Comparison of ENCODE assay signal across 23 cellular contexts in the genomic region with DNA sequence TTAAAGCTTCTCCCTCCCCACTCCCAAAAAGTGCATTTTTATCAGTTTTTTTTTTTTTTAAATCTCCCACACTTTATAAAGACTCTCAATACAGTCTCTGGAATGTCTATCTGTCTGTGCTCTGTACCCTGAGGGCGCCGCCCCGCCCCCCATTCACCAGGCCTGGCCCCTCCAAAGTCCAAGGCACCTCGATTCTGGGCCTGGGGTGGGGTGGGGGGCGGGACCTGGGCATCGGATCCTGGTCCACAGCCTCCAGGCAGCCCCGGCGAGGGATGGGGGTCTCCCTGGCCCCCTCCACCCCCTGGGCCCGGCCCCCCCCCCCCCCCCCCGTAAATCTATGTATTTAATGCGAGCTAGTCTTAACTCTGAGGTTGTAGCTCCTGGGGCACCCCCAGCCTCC. TPM values are rescaled to one million over a fixed set of nuclear protein-coding genes. Genes with fewer than 3 reads are reported as not detected.
DNase-seq lines count a peak whose midpoint lies in the region; ATAC-seq and TF ChIP-seq lines count a peak whose summit lies in the region.
"Had no signal": no experiment of that assay in that cellular context is flagged by ENCODE, and none has a peak within 500 bp of the region (broad histone marks: within the 10 kb centered on the region; RNA-seq: fewer than 3 reads in every experiment).

No MANE protein-coding gene starts in this region.

- peaks cover 5% of the 10 kb centered on the region for H3K36me3 Mint-ChIP-seq in mesothelial cell of epicardium
- peaks cover 14% of the 10 kb centered on the region for H3K36me3 Mint-ChIP-seq in activated CD4-positive, alpha-beta T cell treated with anti-CD3 and anti-CD28 coated beads, Interleukin-2, amount 10 ng/mL, durations not matched to agents 24 days and 14 days (ENCODE audit: low read depth)

- intact Hi-C loops in ascending aorta (cut with DNase I): no loop called here
- intact Hi-C loops in activated CD4-positive, alpha-beta T cell treated with anti-CD3 and anti-CD28 coated beads, Interleukin-2, amount 10 ng/mL, durations not matched to agents 24 days and 14 days (cut with micrococcal nuclease): no loop called here

- 56 to 59% methylated on average over 8 to 11 of the region's 11 CpGs for WGBS in tibial nerve, 2 donors

- peaks cover 14% of the 10 kb centered on the region for H3K4me1 Mint-ChIP-seq in mesothelial cell of epicardium
- peaks cover 1% of the 10 kb centered on the region for H3K4me1 Mint-ChIP-seq in activated CD4-positive, alpha-beta T cell treated with anti-CD3 and anti-CD28 coated beads, Interleukin-2, amount 10 ng/mL, durations not matched to agents 24 days and 14 days

- H3K27ac Mint-ChIP-seq in mesothelial cell of epicardium: peak overlapping the region; percentile 53
- no peak overlapping the region for H3K27ac Mint-ChIP-seq in activated CD4-positive, alpha-beta T cell treated with anti-CD3 and anti-CD28 coated beads, Interleukin-2, amount 10 ng/mL, durations not matched to agents 24 days and 14 days
- H3K27ac Mint-ChIP-seq: HFFc6 had no signal

- no peak overlapping the region for H3K4me3 ChIP-seq in GM06990 (replicated peaks; ENCODE audit: low read depth, low read length)
- no peak overlapping the region for H3K4me3 ChIP-seq in tibial nerve
- H3K4me3 ChIP-seq in ascending aorta: no peak overlapping the region
- H3K4me3 ChIP-seq: SJCRH30 had no signal

- no peaks in the 10 kb centered on the region for H3K9me3 ChIP-seq in tibial nerve
- H3K9me3 ChIP-seq in ascending aorta: no peaks in the 10 kb centered on the region
- H3K9me3 ChIP-seq: SJCRH30 had no signal

- no peaks in the 10 kb centered on the region for H3K9me3 Mint-ChIP-seq in mesothelial cell of epicardium
- H3K9me3 Mint-ChIP-seq in activated CD4-positive, alpha-beta T cell treated with anti-CD3 and anti-CD28 coated beads, Interleukin-2, amount 10 ng/mL, durations not matched to agents 24 days and 14 days: no peaks in the 10 kb centered on the region
- H3K9me3 Mint-ChIP-seq: CD8-positive, alpha-beta memory T cell; H9; HFFc6 had no signal

- TF ChIP-seq CTCF in GM06990 (IDR thresholded peaks at IDR 0.05; ENCODE audit: insufficient read depth, low read length, poor library complexity, severe bottlenecking): no peak
- no peak for TF ChIP-seq CTCF in RWPE1 (conservative IDR thresholded peaks at IDR 0.05; ENCODE audit: low read depth)
- TF ChIP-seq CTCF in mesothelial cell of epicardium (IDR thresholded peaks at IDR 0.05; ENCODE audit: unreplicated experiment): no peak
- no peak for TF ChIP-seq CTCF in tibial nerve (IDR thresholded peaks at IDR 0.05)
- TF ChIP-seq CTCF in ascending aorta (IDR thresholded peaks at IDR 0.05): no peak

- ATAC-seq in HG02798 (IDR thresholded peaks at IDR 0.05; ENCODE audit: poor library complexity, unreplicated experiment) (no peak), HG03196 (IDR thresholded peaks at IDR 0.05; ENCODE audit: unreplicated experiment) (no peak)

- H3K27me3 ChIP-seq in GM06990 (replicated peaks; ENCODE audit: control insufficient read depth, insufficient read depth, low read length): no peaks in the 10 kb centered on the region
- no peaks in the 10 kb centered on the region for H3K27me3 ChIP-seq in tibial nerve
- no peaks in the 10 kb centered on the region for H3K27me3 ChIP-seq in ascending aorta
- H3K27me3 ChIP-seq: SJCRH30 had no signal

- no peaks in the 10 kb centered on the region for H3K27me3 Mint-ChIP-seq in mesothelial cell of epicardium (ENCODE audit: low read depth)
- H3K27me3 Mint-ChIP-seq in activated CD4-positive, alpha-beta T cell treated with anti-CD3 and anti-CD28 coated beads, Interleukin-2, amount 10 ng/mL, durations not matched to agents 24 days and 14 days: no peaks in the 10 kb centered on the region

- CTCF ChIA-PET in RWPE1 (lab: Yijun Ruan, JAX): no interaction called here

- POLR2A ChIA-PET in RWPE1 (lab: Yijun Ruan, JAX; ENCODE audit: low non-redundant PET): interaction anchor here (0.7 kb wide), 1 partner anchor 9 kb away, joined by 5 read pairs; no protein-coding TSS in a partner anchor

- DNase-seq in GM06990 (ENCODE audit: extremely low read depth, insufficient read length): peak; percentile 20
- no peak for DNase-seq in RWPE1 (ENCODE audit: low spot score)
- no peak for DNase-seq in mesothelial cell of epicardium (ENCODE audit: low spot score in 2 of 2, unreplicated experiment in 2 of 2)
- DNase-seq in tibial nerve (ENCODE audit: low spot score in 2 of 2): no peak
- DNase-seq in ascending aorta (ENCODE audit: low spot score in 2 of 2): no peak
- no peak for DNase-seq in activated CD4-positive, alpha-beta T cell treated with anti-CD3 and anti-CD28 coated beads, Interleukin-2, amount 10 ng/mL, durations not matched to agents 24 days and 14 days
- DNase-seq: C1 segment of cervical spinal cord; CD8-positive, alpha-beta memory T cell; DMS53; GDM1; H9; HFFc6; KBM-7; NCI-H1092; NCI-H1436; NCI-H187 treated with DMSO at 0.1 percent for 48 hours; NCI-H226; NCI-H748 treated with DMSO at 0.1 percent for 48 hours; NK-92 treated with Interleukin-12 subunit alpha and Interleukin-12 subunit beta, amount 100 ng/mL, for 24 hours; SJCRH30 had no signal

- H3K4me3 Mint-ChIP-seq in mesothelial cell of epicardium: no peak overlapping the region
- H3K4me3 Mint-ChIP-seq in activated CD4-positive, alpha-beta T cell treated with anti-CD3 and anti-CD28 coated beads, Interleukin-2, amount 10 ng/mL, durations not matched to agents 24 days and 14 days: no peak overlapping the region
- H3K4me3 Mint-ChIP-seq: CD8-positive, alpha-beta memory T cell; H9; HFFc6 had no signal

- H3K4me1 ChIP-seq in tibial nerve (peaks cover 0 to 60% (median 23%) of the 10 kb centered on the region in 4 donors), ascending aorta (no peaks in the 10 kb centered on the region)
- H3K4me1 ChIP-seq: SJCRH30 had no signal

- H3K27ac ChIP-seq in RWPE1 (peak overlapping the region; percentile 67), tibial nerve (peak overlapping the region; percentile 66 to 90 (median 79)), ascending aorta (peak overlapping the region in 1 of 2 donors; percentile 18)
- H3K27ac ChIP-seq: HL-60, SJCRH30 had no signal

- TF ChIP-seq EP300 in tibial nerve (IDR thresholded peaks at IDR 0.05): no peak

- H3K36me3 ChIP-seq in GM06990 (ENCODE audit: control insufficient read depth, insufficient read depth, low read length): peaks cover 8% of the 10 kb centered on the region
- peaks cover 0 to 54% (median 6%) of the 10 kb centered on the region in 3 donors for H3K36me3 ChIP-seq in tibial nerve
- H3K36me3 ChIP-seq in ascending aorta: peaks cover 35 to 58% of the 10 kb centered on the region in 2 donors

- no peak for TF ChIP-seq POLR2A in tibial nerve (IDR thresholded peaks at IDR 0.05)

RNA-seq across cellular contexts. Expression of gene ZBTB7A, which starts 23.3 kb away (rescaled TPM):
- total RNA-seq in mesothelial cell of epicardium: 27.3 to 27.9 TPM (median 27.7 TPM) in 3 replicates
- 10 to 100 TPM; 64.9 to 97.7 (median 86.7) TPM for total RNA-seq in tibial nerve
- 76.4 TPM for total RNA-seq in ascending aorta
- 35.8 and 39.6 TPM in 2 replicates for total RNA-seq in activated CD4-positive, alpha-beta T cell treated with anti-CD3 and anti-CD28 coated beads, Interleukin-2, amount 10 ng/mL, durations not matched to agents 24 days and 14 days

RNA-seq across cellular contexts. Expression of gene PIAS4, which starts 35.9 kb away (rescaled TPM):
- 47.9 to 50.1 TPM (median 48.0 TPM) in 3 replicates for total RNA-seq in mesothelial cell of epicardium
- total RNA-seq in tibial nerve: 10 to 100 TPM; 23.0 to 32.4 (median 26.3) TPM
- total RNA-seq in ascending aorta: 30.8 TPM
- total RNA-seq in activated CD4-positive, alpha-beta T cell treated with anti-CD3 and anti-CD28 coated beads, Interleukin-2, amount 10 ng/mL, durations not matched to agents 24 days and 14 days: 32.2 and 33.2 TPM in 2 replicates

RNA-seq across cellular contexts. Expression of gene EEF2, which starts 58.1 kb away (rescaled TPM):
- 2,808 to 2,923 TPM (median 2,892 TPM) in 3 replicates for total RNA-seq in mesothelial cell of epicardium
- total RNA-seq in tibial nerve: 1,000 to 10,000 TPM; 1,233 to 1,650 (median 1,549) TPM
- 1,544 TPM for total RNA-seq in ascending aorta
- 2,394 and 2,438 TPM in 2 replicates for total RNA-seq in activated CD4-positive, alpha-beta T cell treated with anti-CD3 and anti-CD28 coated beads, Interleukin-2, amount 10 ng/mL, durations not matched to agents 24 days and 14 days
